In the genomic region with DNA sequence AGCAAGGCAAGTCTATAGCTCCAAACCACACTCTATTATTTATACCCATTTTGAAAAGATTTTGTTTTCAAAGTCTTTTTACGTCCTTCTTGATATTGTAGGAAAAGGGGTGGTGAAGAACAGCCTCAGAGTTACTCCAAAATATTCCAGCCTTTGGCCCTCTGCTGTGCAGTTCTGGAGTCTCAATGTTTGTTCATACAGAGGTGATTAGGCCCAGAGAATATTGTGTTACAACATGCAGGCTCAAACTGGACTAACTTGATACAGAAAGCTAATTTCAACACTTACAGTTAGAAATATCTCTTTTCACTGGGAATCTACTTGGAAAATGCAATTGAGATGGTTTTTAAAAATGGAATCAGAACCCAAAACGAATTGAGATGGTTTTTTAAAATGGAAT, we compare ENCODE assay signal across 31 cellular contexts. TPM values are rescaled to one million over a fixed set of nuclear protein-coding genes. Genes with fewer than 3 reads are reported as not detected.
"Had no signal": no experiment of that assay in that cellular context is flagged by ENCODE, and none has a peak within 500 bp of the region (broad histone marks: within the 10 kb centered on the region; RNA-seq: fewer than 3 reads in every experiment).

No MANE protein-coding gene starts in this region.

- FAIRE-seq: TTC549 had no signal

- ATAC-seq: activated CD8-positive, alpha-beta memory T cell treated with anti-CD3 and anti-CD28 coated beads, Interleukin-2, amount 10 ng/mL, durations not matched to agents 7 days and 5 days; Panc1; Right ventricle myocardium inferior; T-cell had no signal

- H3K27me3 ChIP-seq: brain microvascular endothelial cell had no signal

- H3K36me3 ChIP-seq: brain microvascular endothelial cell had no signal

- H3K27ac ChIP-seq: brain microvascular endothelial cell, SK-N-MC had no signal

- DNase-seq: activated B cell treated with CpG ODN at 0.5 μM for 24 hours; activated CD4-positive, alpha-beta T cell treated with anti-CD3 and anti-CD28 coated beads for 1 hour; activated CD4-positive, alpha-beta T cell treated with anti-CD3 and anti-CD28 coated beads, Interleukin-2, amount 10 ng/mL, durations not matched to agents 24 days and 14 days; activated CD4-positive, alpha-beta T cell treated with anti-CD3 and anti-CD28 coated beads, Interleukin-2, amount 50 U/mL, for 48 hours; activated CD8-positive, alpha-beta memory T cell treated with anti-CD3 and anti-CD28 coated beads, Interleukin-2, amount 10 ng/mL, durations not matched to agents 7 days and 5 days; activated effector memory CD4-positive, alpha-beta T cell treated with Interleukin-2 at 50 U/mL for 16 hours; activated naive CD4-positive, alpha-beta T cell; activated T-cell treated with anti-CD3 and anti-CD28 coated beads, Interleukin-2, amount 50 U/mL, for 24 hours; brain microvascular endothelial cell; cerebellar nuclear complex; Kasumi-1; KBM-7; NCI-H1048; NCI-H146; NCI-H187 treated with DMSO at 0.1 percent for 48 hours; NCI-H2081 treated with DMSO at 0.1 percent for 48 hours; NCI-H345; NCI-H510A; NCI-H526 treated with DMSO at 0.1 percent for 48 hours; OCI-M1; RPMI8226; T-cell; T-helper 2 cell; T1000 had no signal

- H3K4me3 ChIP-seq: SK-N-MC had no signal

RNA-seq across cellular contexts. Expression of gene SLC25A52, which starts 40.4 kb away (rescaled TPM):
- total RNA-seq: activated B cell treated with CpG ODN at 0.5 μM for 24 hours; activated CD4-positive, alpha-beta T cell treated with anti-CD3 and anti-CD28 coated beads, Interleukin-2, amount 10 ng/mL, durations not matched to agents 24 days and 14 days; activated T-helper 1 cell treated with anti-CD3 and anti-CD28 coated beads, Interleukin-12 subunit alpha, Interleukin-12 subunit beta, Interleukin-2, Interleukin-4 antibody, amounts not matched to agents 30 ng/mL and 10 ng/mL and 1 ng/mL, durations not matched to agents 14 hours and 24 hours and 36 hours; cardiac septum; M059J; Right ventricle myocardium inferior; T-cell had no signal
